Comparison of ENCODE assay signal across 23 cellular contexts in genomic region chr14:102663031-102663430, GRCh38.
DNase-seq lines count a peak whose midpoint lies in the region; ATAC-seq and TF ChIP-seq lines count a peak whose summit lies in the region.
"Had no signal": no experiment of that assay in that cellular context is flagged by ENCODE, and none has a peak within 500 bp of the region (broad histone marks: within the 10 kb centered on the region; RNA-seq: fewer than 3 reads in every experiment).

No MANE protein-coding gene starts in this region.

- H2BK5ac ChIP-seq in trophoblast cell (ENCODE audit: low read depth, low read length, poor library complexity): no peak overlapping the region

- TF ChIP-seq CTCF in WTC11 (IDR thresholded peaks at IDR 0.05): no peak
- TF ChIP-seq CTCF in hepatocyte (IDR thresholded peaks at IDR 0.05; ENCODE audit: poor library complexity): no peak

- no peaks in the 10 kb centered on the region for H3K36me3 ChIP-seq in HUES48 (ENCODE audit: control insufficient read depth, insufficient read depth, low read length)
- H3K36me3 ChIP-seq in hepatocyte (replicated peaks; ENCODE audit: insufficient read depth, low read depth): no peaks in the 10 kb centered on the region
- H3K36me3 ChIP-seq in trophoblast cell (ENCODE audit: control insufficient read depth in 1 of 2, insufficient read depth in 2 of 2, low read length in 2 of 2): no peaks in the 10 kb centered on the region
- H3K36me3 ChIP-seq: esophagus squamous epithelium, transverse colon had no signal

- H3K4me1 ChIP-seq in HUES48 (ENCODE audit: control insufficient read depth, insufficient read depth, low read length): peaks cover 33% of the 10 kb centered on the region
- peaks cover 9% of the 10 kb centered on the region for H3K4me1 ChIP-seq in hepatocyte (ENCODE audit: insufficient read depth)
- H3K4me1 ChIP-seq in trophoblast cell (ENCODE audit: control insufficient read depth in 1 of 2, insufficient read depth in 2 of 2, low read length in 2 of 2): peaks cover 10 to 18% of the 10 kb centered on the region in 2 experiments

- H3K9me3 ChIP-seq in HUES48 (ENCODE audit: control insufficient read depth, insufficient read depth, low read length): no peaks in the 10 kb centered on the region
- no peaks in the 10 kb centered on the region for H3K9me3 ChIP-seq in hepatocyte (ENCODE audit: low read depth)
- H3K9me3 ChIP-seq in trophoblast cell (ENCODE audit: insufficient read depth, low read depth, low read length): no peaks in the 10 kb centered on the region
- H3K9me3 ChIP-seq: esophagus squamous epithelium, transverse colon had no signal

- no peak overlapping the region for H4K91ac ChIP-seq in trophoblast cell (ENCODE audit: low read depth, low read length)

- peak overlapping the region; percentile 70 for H3K4ac ChIP-seq in trophoblast cell (ENCODE audit: low read depth, low read length)

- peaks cover 2% of the 10 kb centered on the region for H3K79me1 ChIP-seq in trophoblast cell (ENCODE audit: low read length)

- H3K79me2 ChIP-seq in hepatocyte: peaks cover 99% of the 10 kb centered on the region
- peaks cover 15% of the 10 kb centered on the region for H3K79me2 ChIP-seq in trophoblast cell (ENCODE audit: control insufficient read depth, insufficient read depth, low read length, poor library complexity)

- H3K9me2 ChIP-seq in hepatocyte (replicated peaks; ENCODE audit: insufficient read depth): no peaks in the 10 kb centered on the region

- H3K4me3 Mint-ChIP-seq in WTC11: peak overlapping the region; percentile 36
- H3K4me3 Mint-ChIP-seq: activated CD8-positive, alpha-beta T cell treated with anti-CD3 and anti-CD28 coated beads for 36 hours; memory B cell had no signal

- H3K4me3 ChIP-seq in HUES48 (ENCODE audit: low read depth, low read length) (peak overlapping the region; percentile 44), hepatocyte (no peak overlapping the region), trophoblast cell (ENCODE audit: low read depth, low read length) (no peak overlapping the region)
- H3K4me3 ChIP-seq: esophagus squamous epithelium, transverse colon had no signal

- H3K27ac Mint-ChIP-seq in WTC11: peak overlapping the region; percentile 95
- H3K27ac Mint-ChIP-seq: activated CD8-positive, alpha-beta T cell treated with anti-CD3 and anti-CD28 coated beads for 36 hours had no signal

- H2AK5ac ChIP-seq in trophoblast cell (ENCODE audit: low read length): no peak overlapping the region

- H4K20me1 ChIP-seq in hepatocyte (ENCODE audit: insufficient read depth, poor library complexity, severe bottlenecking): peaks cover 95% of the 10 kb centered on the region

- no peak overlapping the region for H3K18ac ChIP-seq in trophoblast cell (ENCODE audit: low read length)

- CTCF ChIA-PET in WTC11 (lab: Charles Lee) (interaction anchor here (1.0 to 1.8 kb wide), 3 partner anchors 31 to 442 kb away, joined by 3 to 9 read pairs (median 4); no protein-coding TSS in a partner anchor), HEK293T (lab: Yijun Ruan, JAX) (interaction anchor here (0.6 to 1.1 kb wide), 3 partner anchors 68 to 72 kb away, joined by 3 to 4 read pairs (median 4); no protein-coding TSS in a partner anchor)

- POLR2A ChIA-PET in WTC11 (lab: Charles Lee) (no interaction called here), HEK293T (lab: Yijun Ruan, JAX) (no interaction called here)

- 62% methylated on average over 3 of the region's 3 CpGs for WGBS in hepatocyte (ENCODE audit: low lambda C conversion rate, missing lambda C conversion rate)
- WGBS in trophoblast cell (ENCODE audit: extremely low coverage, insufficient coverage, insufficient read length): no CpG with 5 or more reads among the region's 3 CpGs

- H3K36me3 Mint-ChIP-seq in WTC11: no peaks in the 10 kb centered on the region
- H3K36me3 Mint-ChIP-seq: memory B cell had no signal

- no peak overlapping the region for H4K8ac ChIP-seq in trophoblast cell (ENCODE audit: low read depth, low read length)

- no peak overlapping the region for H3K23ac ChIP-seq in trophoblast cell (ENCODE audit: low read length)

- no peaks in the 10 kb centered on the region for H3K9me3 Mint-ChIP-seq in WTC11
- H3K9me3 Mint-ChIP-seq: activated CD8-positive, alpha-beta T cell treated with anti-CD3 and anti-CD28 coated beads for 36 hours; memory B cell had no signal

- ATAC-seq in WTC11: peak; percentile 85
- ATAC-seq in HG03159 (IDR thresholded peaks at IDR 0.05; ENCODE audit: unreplicated experiment): no peak
- ATAC-seq: activated CD8-positive, alpha-beta T cell treated with anti-CD3 and anti-CD28 coated beads for 36 hours; HepG2; Right ventricle myocardium inferior had no signal

- H3K4me2 ChIP-seq in hepatocyte (peak overlapping the region; percentile 9), trophoblast cell (ENCODE audit: low read length) (no peak overlapping the region)

- no peak overlapping the region for H3K14ac ChIP-seq in trophoblast cell (ENCODE audit: low read length)

- H3K9ac ChIP-seq in HUES48 (ENCODE audit: low read depth, low read length) (peak overlapping the region; percentile 51), trophoblast cell (ENCODE audit: low read length) (no peak overlapping the region)

- H4K12ac ChIP-seq in trophoblast cell (ENCODE audit: low read depth, low read length): no peak overlapping the region

- H3K27ac ChIP-seq in HUES48 (ENCODE audit: low read depth, low read length): peak overlapping the region; percentile 93
- H3K27ac ChIP-seq in hepatocyte: peak overlapping the region; percentile 25
- no peak overlapping the region for H3K27ac ChIP-seq in trophoblast cell (ENCODE audit: low read depth, low read length)
- H3K27ac ChIP-seq: esophagus squamous epithelium, transverse colon had no signal

- no peak overlapping the region for H2AFZ ChIP-seq in hepatocyte
- no peak overlapping the region for H2AFZ ChIP-seq in trophoblast cell (ENCODE audit: insufficient read depth, low read length, poor library complexity)

- H3K27me3 ChIP-seq in HUES48 (ENCODE audit: control insufficient read depth, insufficient read depth, low read length): no peaks in the 10 kb centered on the region
- no peaks in the 10 kb centered on the region for H3K27me3 ChIP-seq in hepatocyte
- no peaks in the 10 kb centered on the region for H3K27me3 ChIP-seq in trophoblast cell (ENCODE audit: insufficient read depth, low read length)
- H3K27me3 ChIP-seq: esophagus squamous epithelium, transverse colon had no signal

- DNase-seq in WTC11 (ENCODE audit: low spot score): peak; percentile 42
- no peak for DNase-seq in hepatocyte (ENCODE audit: low spot score)
- peak; percentile 35 to 70 for DNase-seq in trophoblast cell
- DNase-seq in effector CD8-positive, alpha-beta T cell (lab: John Stamatoyannopoulos, UW): no peak
- DNase-seq in HEK293T (ENCODE audit: extremely low spot score): no peak
- DNase-seq in activated CD4-positive, alpha-beta T cell treated with anti-CD3 and anti-CD28 coated beads, Interleukin-2, amount 50 U/mL, for 4 hours: no peak
- DNase-seq: activated CD4-positive, CD25-positive, alpha-beta regulatory T cell treated with anti-CD3 and anti-CD28 coated beads, Interleukin-2, amount 50 U/mL, for 72 hours; activated CD8-positive, alpha-beta T cell treated with anti-CD3 and anti-CD28 coated beads for 36 hours; activated gamma-delta T cell treated with Interleukin-2 at 50 U/mL for 16 hours; activated T-cell treated with anti-CD3 and anti-CD28 coated beads for 4 hours; amniotic stem cell; esophagus squamous epithelium; NCI-H1092 treated with DMSO at 0.1 percent for 48 hours; NCI-H1930; NCI-H2227 treated with DMSO at 0.1 percent for 48 hours; NCI-H748 treated with DMSO at 0.1 percent for 48 hours; occipital lobe; transverse colon had no signal

- no peak overlapping the region for H2BK120ac ChIP-seq in trophoblast cell (ENCODE audit: insufficient read depth, low read length, poor library complexity)

- peaks cover 79% of the 10 kb centered on the region for H3K4me1 Mint-ChIP-seq in WTC11

- H2BK12ac ChIP-seq in trophoblast cell (ENCODE audit: low read length): no peak overlapping the region

- H3K27me3 Mint-ChIP-seq in WTC11 (ENCODE audit: low read depth): no peaks in the 10 kb centered on the region
- H3K27me3 Mint-ChIP-seq: activated CD8-positive, alpha-beta T cell treated with anti-CD3 and anti-CD28 coated beads for 36 hours; memory B cell had no signal

TF ChIP-seq in WTC11, 78 proteins besides CTCF, POLR2A, EP300 and RAD21 (continues in another document):
- TF ChIP-seq, protein P1, sequence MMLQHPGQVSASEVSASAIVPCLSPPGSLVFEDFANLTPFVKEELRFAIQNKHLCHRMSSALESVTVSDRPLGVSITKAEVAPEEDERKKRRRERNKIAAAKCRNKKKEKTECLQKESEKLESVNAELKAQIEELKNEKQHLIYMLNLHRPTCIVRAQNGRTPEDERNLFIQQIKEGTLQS (CRISPR knock-in tag; conservative IDR thresholded peaks at IDR 0.05): no peak
- TF ChIP-seq IRF2 (CRISPR knock-in tag; IDR thresholded peaks at IDR 0.05; ENCODE audit: borderline replicate concordance, low read depth) (no peak), SMAD4 (CRISPR knock-in tag; IDR thresholded peaks at IDR 0.05) (no peak)

TF ChIP-seq in HEK293T, 16 proteins besides CTCF, POLR2A, EP300 and RAD21:
- TF ChIP-seq FOXK2 (IDR thresholded peaks at IDR 0.05) (no peak), FOXM1 (IDR thresholded peaks at IDR 0.05; ENCODE audit: borderline replicate concordance) (no peak), L3MBTL2 (conservative IDR thresholded peaks at IDR 0.05) (no peak), ARNT (IDR thresholded peaks at IDR 0.05) (no peak), NFRKB (IDR thresholded peaks at IDR 0.05) (no peak), LEF1 (IDR thresholded peaks at IDR 0.05; ENCODE audit: borderline replicate concordance) (no peak), SP1 (IDR thresholded peaks at IDR 0.05) (no peak), CTBP1 (IDR thresholded peaks at IDR 0.05; ENCODE audit: borderline replicate concordance) (no peak), TARDBP (IDR thresholded peaks at IDR 0.05) (no peak), SUZ12 (IDR thresholded peaks at IDR 0.05) (no peak), ZNF384 (IDR thresholded peaks at IDR 0.05) (no peak), FOXA1 (IDR thresholded peaks at IDR 0.05) (no peak), HDGF (IDR thresholded peaks at IDR 0.05; ENCODE audit: borderline replicate concordance) (no peak), BHLHE40 (IDR thresholded peaks at IDR 0.05; ENCODE audit: borderline replicate concordance) (no peak), PKNOX1 (IDR thresholded peaks at IDR 0.05) (no peak), ELF4 (IDR thresholded peaks at IDR 0.05) (no peak)

Comparison
In these comparisons a context has a peak if more than half of its experiments do, and no peak if none do; other contexts are left out.
1. DNase-seq: peak in WTC11 (single experiment) and trophoblast cell (2 of 2); none in hepatocyte (single experiment), effector CD8-positive, alpha-beta T cell (single experiment), HEK293T (single experiment) and activated CD4-positive, alpha-beta T cell treated with anti-CD3 and anti-CD28 coated beads, Interleukin-2, amount 50 U/mL, for 4 hours (0 of 2).